18 cellular contexts compared by ENCODE assay signal in genomic region chr6:88848870-88849269, GRCh38.
DNase-seq lines count a peak whose midpoint lies in the region; ATAC-seq and TF ChIP-seq lines count a peak whose summit lies in the region.
"Had no signal": no experiment of that assay in that cellular context is flagged by ENCODE, and none has a peak within 500 bp of the region (broad histone marks: within the 10 kb centered on the region; RNA-seq: fewer than 3 reads in every experiment).

No MANE protein-coding gene starts in this region.

- no peaks in the 10 kb centered on the region for H3K4me1 ChIP-seq in esophagus muscularis mucosa

- H3K36me3 Mint-ChIP-seq in nephron progenitor cell (ENCODE audit: low read depth) = peaks cover 12% of the 10 kb centered on the region

- 82% methylated on average over 1 of the region's 1 CpG for WGBS in esophagus muscularis mucosa

- H3K27ac Mint-ChIP-seq in nephron progenitor cell = peak overlapping the region; percentile 92

- no peaks in the 10 kb centered on the region for H3K9me3 Mint-ChIP-seq in nephron progenitor cell

- peak; percentile 17 for DNase-seq in NCI-H82 (lab: John Stamatoyannopoulos, UW)
- DNase-seq in NCI-H82 treated with DMSO at 0.1 percent for 48 hours (lab: John Stamatoyannopoulos, UW; ENCODE audit: unreplicated experiment) = no peak
- DNase-seq in SK-N-DZ (ENCODE audit: low spot score) = peak; percentile 28
- DNase-seq in dermis blood vessel endothelial cell = peak; percentile 42
- DNase-seq in nephron progenitor cell = no peak
- no peak for DNase-seq in esophagus muscularis mucosa (ENCODE audit: extremely low spot score)
- no peak for DNase-seq in foreskin melanocyte
- DNase-seq: AML-193, Karpas-422, NCI-H1694, NCI-H2081, NCI-H446, NCI-H526, PC-9, SIG-M5 had no signal

- intact Hi-C loops in esophagus muscularis mucosa (cut with DNase I) = no loop called here

- H3K4me3 Mint-ChIP-seq in nephron progenitor cell = no peak overlapping the region

- no peaks in the 10 kb centered on the region for H3K27me3 ChIP-seq in esophagus muscularis mucosa

- ATAC-seq in GM18520 (IDR thresholded peaks at IDR 0.05; ENCODE audit: unreplicated experiment) = no peak

- no peaks in the 10 kb centered on the region for H3K9me3 ChIP-seq in esophagus muscularis mucosa

- peaks cover 10% of the 10 kb centered on the region for H3K4me1 Mint-ChIP-seq in nephron progenitor cell

- no peaks in the 10 kb centered on the region for H3K27me3 Mint-ChIP-seq in nephron progenitor cell (ENCODE audit: low read depth, poor library complexity)

- H3K27ac ChIP-seq in esophagus muscularis mucosa (replicated peaks in 1 of 4) = no peak overlapping the region
- H3K27ac ChIP-seq: C4-2B, PC-9, RWPE1 had no signal

- no peak for TF ChIP-seq EP300 in esophagus muscularis mucosa (IDR thresholded peaks at IDR 0.05)

- no peak for TF ChIP-seq POLR2A in esophagus muscularis mucosa (IDR thresholded peaks at IDR 0.05; ENCODE audit: low read depth)

- no peak overlapping the region for H3K4me3 ChIP-seq in esophagus muscularis mucosa
- H3K4me3 ChIP-seq: PC-9 had no signal

- H3K36me3 ChIP-seq in esophagus muscularis mucosa = peaks cover 0 to 3% (median 0%) of the 10 kb centered on the region in 4 donors

- TF ChIP-seq CTCF in nephron progenitor cell (IDR thresholded peaks at IDR 0.05) (no peak), esophagus muscularis mucosa (IDR thresholded peaks at IDR 0.05) (no peak)

Comparison
In these comparisons a context has a peak if more than half of its experiments do, and no peak if none do; other contexts are left out.
1. DNase-seq: peak in NCI-H82 (single experiment), SK-N-DZ (single experiment) and dermis blood vessel endothelial cell (single experiment); none in NCI-H82 treated with DMSO at 0.1 percent for 48 hours (single experiment), nephron progenitor cell (single experiment), esophagus muscularis mucosa (single experiment) and foreskin melanocyte (single experiment).